ENCODE assay signal across 2 cellular contexts in the genomic region with DNA sequence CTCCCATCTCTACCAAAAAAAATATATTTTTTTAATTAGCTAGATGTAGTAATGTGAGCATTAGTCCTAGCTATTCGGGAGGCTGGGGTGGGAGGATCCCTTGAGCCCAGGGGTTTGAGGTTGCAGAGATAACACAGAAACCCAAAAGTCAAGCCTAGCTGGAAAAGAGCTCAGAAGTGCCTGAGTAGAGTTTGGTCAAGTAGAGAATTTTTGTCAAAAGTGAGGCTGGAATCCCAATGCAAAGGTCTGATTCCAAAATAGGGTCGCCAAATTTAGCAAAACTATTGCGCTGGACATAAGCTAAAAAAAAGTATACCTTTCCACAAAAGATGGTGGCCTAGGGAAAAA.
TF ChIP-seq lines count a peak whose summit lies in the region.

No MANE protein-coding gene starts in this region.

TF ChIP-seq in SK-N-SH, 30 proteins besides CTCF, POLR2A, EP300 and RAD21 (continued from another document):
- TF ChIP-seq POLR2AphosphoS5 (IDR thresholded peaks at IDR 0.05; ENCODE audit: low read depth, low read length): no peak
- TF ChIP-seq RXRA (IDR thresholded peaks at IDR 0.05; ENCODE audit: borderline replicate concordance, low read depth): no peak
- TF ChIP-seq FOXJ3 (CRISPR knock-in tag; IDR thresholded peaks at IDR 0.05): no peak
- TF ChIP-seq, protein P1, sequence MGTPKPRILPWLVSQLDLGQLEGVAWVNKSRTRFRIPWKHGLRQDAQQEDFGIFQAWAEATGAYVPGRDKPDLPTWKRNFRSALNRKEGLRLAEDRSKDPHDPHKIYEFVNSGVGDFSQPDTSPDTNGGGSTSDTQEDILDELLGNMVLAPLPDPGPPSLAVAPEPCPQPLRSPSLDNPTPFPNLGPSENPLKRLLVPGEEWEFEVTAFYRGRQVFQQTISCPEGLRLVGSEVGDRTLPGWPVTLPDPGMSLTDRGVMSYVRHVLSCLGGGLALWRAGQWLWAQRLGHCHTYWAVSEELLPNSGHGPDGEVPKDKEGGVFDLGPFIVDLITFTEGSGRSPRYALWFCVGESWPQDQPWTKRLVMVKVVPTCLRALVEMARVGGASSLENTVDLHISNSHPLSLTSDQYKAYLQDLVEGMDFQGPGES (IDR thresholded peaks at IDR 0.05; ENCODE audit: low read depth, low read length): no peak
- no peak for TF ChIP-seq RFX5 (IDR thresholded peaks at IDR 0.05; ENCODE audit: low read length)
- TF ChIP-seq MXI1 (IDR thresholded peaks at IDR 0.05; ENCODE audit: low read depth, low read length): no peak
- TF ChIP-seq ELF1 (IDR thresholded peaks at IDR 0.05): no peak
- TF ChIP-seq, protein P2, sequence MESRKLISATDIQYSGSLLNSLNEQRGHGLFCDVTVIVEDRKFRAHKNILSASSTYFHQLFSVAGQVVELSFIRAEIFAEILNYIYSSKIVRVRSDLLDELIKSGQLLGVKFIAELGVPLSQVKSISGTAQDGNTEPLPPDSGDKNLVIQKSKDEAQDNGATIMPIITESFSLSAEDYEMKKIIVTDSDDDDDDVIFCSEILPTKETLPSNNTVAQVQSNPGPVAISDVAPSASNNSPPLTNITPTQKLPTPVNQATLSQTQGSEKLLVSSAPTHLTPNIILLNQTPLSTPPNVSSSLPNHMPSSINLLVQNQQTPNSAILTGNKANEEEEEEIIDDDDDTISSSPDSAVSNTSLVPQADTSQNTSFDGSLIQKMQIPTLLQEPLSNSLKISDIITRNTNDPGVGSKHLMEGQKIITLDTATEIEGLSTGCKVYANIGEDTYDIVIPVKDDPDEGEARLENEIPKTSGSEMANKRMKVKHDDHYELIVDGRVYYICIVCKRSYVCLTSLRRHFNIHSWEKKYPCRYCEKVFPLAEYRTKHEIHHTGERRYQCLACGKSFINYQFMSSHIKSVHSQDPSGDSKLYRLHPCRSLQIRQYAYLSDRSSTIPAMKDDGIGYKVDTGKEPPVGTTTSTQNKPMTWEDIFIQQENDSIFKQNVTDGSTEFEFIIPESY (IDR thresholded peaks at IDR 0.05; ENCODE audit: borderline replicate concordance, low read depth): no peak
- no peak for TF ChIP-seq YY1 (IDR thresholded peaks at IDR 0.05; ENCODE audit: low read depth)
- TF ChIP-seq CHD2 (IDR thresholded peaks at IDR 0.05; ENCODE audit: low read length, partially characterized antibody): no peak
- TF ChIP-seq TAF1 (IDR thresholded peaks at IDR 0.05; ENCODE audit: borderline replicate concordance, low read depth, low read length): no peak
- TF ChIP-seq SMC3 (IDR thresholded peaks at IDR 0.05; ENCODE audit: low read depth, low read length): no peak

TF ChIP-seq in SK-N-SH treated with all-trans-retinoic acid at 6 μM for 48 hours, 23 proteins besides CTCF, POLR2A, EP300 and RAD21 (continued from another document):
- TF ChIP-seq, protein P3, sequence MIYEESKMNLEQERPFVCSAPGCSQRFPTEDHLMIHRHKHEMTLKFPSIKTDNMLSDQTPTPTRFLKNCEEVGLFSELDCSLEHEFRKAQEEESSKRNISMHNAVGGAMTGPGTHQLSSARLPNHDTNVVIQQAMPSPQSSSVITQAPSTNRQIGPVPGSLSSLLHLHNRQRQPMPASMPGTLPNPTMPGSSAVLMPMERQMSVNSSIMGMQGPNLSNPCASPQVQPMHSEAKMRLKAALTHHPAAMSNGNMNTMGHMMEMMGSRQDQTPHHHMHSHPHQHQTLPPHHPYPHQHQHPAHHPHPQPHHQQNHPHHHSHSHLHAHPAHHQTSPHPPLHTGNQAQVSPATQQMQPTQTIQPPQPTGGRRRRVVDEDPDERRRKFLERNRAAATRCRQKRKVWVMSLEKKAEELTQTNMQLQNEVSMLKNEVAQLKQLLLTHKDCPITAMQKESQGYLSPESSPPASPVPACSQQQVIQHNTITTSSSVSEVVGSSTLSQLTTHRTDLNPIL (CRISPR knock-in tag; IDR thresholded peaks at IDR 0.05; ENCODE audit: low read depth): no peak
- TF ChIP-seq ARNTL (CRISPR knock-in tag; IDR thresholded peaks at IDR 0.05; ENCODE audit: borderline replicate concordance, low read depth) (no peak), PATZ1 (CRISPR knock-in tag; IDR thresholded peaks at IDR 0.05; ENCODE audit: borderline replicate concordance) (no peak)
